In the genomic region with DNA sequence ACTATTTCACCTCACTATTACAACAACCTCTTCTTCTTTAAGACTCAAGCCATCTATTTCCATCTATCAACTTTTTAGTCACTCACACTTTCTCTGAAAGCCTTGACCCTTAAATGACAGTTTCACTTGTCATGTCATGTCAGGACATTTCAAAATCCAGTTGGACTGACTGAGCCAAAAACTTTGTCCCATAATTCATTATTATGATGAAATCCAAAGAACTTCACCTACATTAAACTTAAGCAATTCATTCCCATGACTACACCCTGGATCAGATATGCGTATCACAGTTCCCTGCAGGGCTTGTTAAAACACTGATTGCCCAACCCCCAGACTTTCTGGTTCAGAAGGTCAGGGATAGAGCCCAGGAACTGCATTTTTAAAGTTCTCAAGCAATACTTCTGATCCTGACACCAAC, we compare ENCODE assay signal across 13 cellular contexts. TPM values are rescaled to one million over a fixed set of nuclear protein-coding genes. Genes with fewer than 3 reads are reported as not detected.
DNase-seq lines count a peak whose midpoint lies in the region; ATAC-seq and TF ChIP-seq lines count a peak whose summit lies in the region.
"Had no signal": no experiment of that assay in that cellular context is flagged by ENCODE, and none has a peak within 500 bp of the region (broad histone marks: within the 10 kb centered on the region; RNA-seq: fewer than 3 reads in every experiment).

No MANE protein-coding gene starts in this region.

- H3K4me3 Mint-ChIP-seq in chondrocyte (ENCODE audit: unreplicated experiment), result no peak overlapping the region
- no peak overlapping the region for H3K4me3 Mint-ChIP-seq in neural progenitor cell
- H3K4me3 Mint-ChIP-seq: natural killer cell treated with Interleukin-12 subunit alpha and Interleukin-12 subunit beta and Interleukin-15 and Interleukin-18, amount 100 ng/mL, for 72 hours; T-cell had no signal

- H3K27ac Mint-ChIP-seq in chondrocyte (ENCODE audit: unreplicated experiment) (peak overlapping the region; percentile 46), neural progenitor cell (no peak overlapping the region)
- H3K27ac Mint-ChIP-seq: T-cell had no signal

- ATAC-seq in GM18858 (IDR thresholded peaks at IDR 0.05; ENCODE audit: unreplicated experiment) (peak; percentile 61), HG03095 (IDR thresholded peaks at IDR 0.05; ENCODE audit: unreplicated experiment) (peak; percentile 53)
- no peak for ATAC-seq in stimulated activated naive CD8-positive, alpha-beta T cell treated with anti-CD3 and anti-CD28 coated beads, Interleukin-15, Interleukin-2, amounts not matched to agents 100 U/mL and 50 U/mL, for 24 hours
- ATAC-seq: natural killer cell treated with Interleukin-12 subunit alpha and Interleukin-12 subunit beta and Interleukin-15 and Interleukin-18, amount 100 ng/mL, for 72 hours; T-cell had no signal

- H3F3A ChIP-seq in neural progenitor cell (ENCODE audit: low read depth), result no peaks in the 10 kb centered on the region

- H4K20me1 ChIP-seq in neural progenitor cell (ENCODE audit: low read depth), result no peaks in the 10 kb centered on the region

- H3K27me3 ChIP-seq in neural progenitor cell, result no peaks in the 10 kb centered on the region
- H3K27me3 ChIP-seq: cardiac muscle cell had no signal

- H3K9me3 Mint-ChIP-seq in chondrocyte (ENCODE audit: low read depth) (peaks cover 13% of the 10 kb centered on the region), neural progenitor cell (peaks cover 13% of the 10 kb centered on the region)

- TF ChIP-seq CTCF in chondrocyte (IDR thresholded peaks at IDR 0.05) (no peak), neural progenitor cell (IDR thresholded peaks at IDR 0.05) (no peak)

- no peaks in the 10 kb centered on the region for H3K27me3 Mint-ChIP-seq in chondrocyte (ENCODE audit: low read depth)
- no peaks in the 10 kb centered on the region for H3K27me3 Mint-ChIP-seq in neural progenitor cell (ENCODE audit: insufficient read depth, low read depth)
- H3K27me3 Mint-ChIP-seq: natural killer cell treated with Interleukin-12 subunit alpha and Interleukin-12 subunit beta and Interleukin-15 and Interleukin-18, amount 100 ng/mL, for 72 hours; T-cell had no signal

- H3K4me1 ChIP-seq in neural progenitor cell, result no peaks in the 10 kb centered on the region

- no peak overlapping the region for H3K4me3 ChIP-seq in neural progenitor cell
- H3K4me3 ChIP-seq: cardiac muscle cell had no signal

- no peak overlapping the region for H3K9ac ChIP-seq in neural progenitor cell

- H3K4me1 Mint-ChIP-seq in chondrocyte (ENCODE audit: low read depth) (peaks cover 20% of the 10 kb centered on the region), neural progenitor cell (peaks cover 3% of the 10 kb centered on the region)

- peaks cover 9% of the 10 kb centered on the region for H3K36me3 ChIP-seq in neural progenitor cell
- H3K36me3 ChIP-seq: cardiac muscle cell had no signal

- H3K27ac ChIP-seq in neural progenitor cell, result no peak overlapping the region
- H3K27ac ChIP-seq: cardiac muscle cell had no signal

- H3K36me3 Mint-ChIP-seq in chondrocyte (ENCODE audit: low read depth) (peaks cover 12% of the 10 kb centered on the region), neural progenitor cell (peaks cover 33% of the 10 kb centered on the region)

- DNase-seq in chondrocyte (ENCODE audit: low spot score), result no peak
- peak; percentile 23 for DNase-seq in non-pigmented ciliary epithelial cell (ENCODE audit: low read depth)
- DNase-seq in neural progenitor cell (ENCODE audit: low spot score), result no peak
- DNase-seq in stimulated activated naive CD8-positive, alpha-beta T cell treated with anti-CD3 and anti-CD28 coated beads, Interleukin-15, Interleukin-2, amounts not matched to agents 100 U/mL and 50 U/mL, for 24 hours, result no peak
- DNase-seq in H4 (ENCODE audit: low spot score), result no peak
- DNase-seq in hypothalamus (lab: John Stamatoyannopoulos, UW), result no peak
- DNase-seq: hippocampal formation, NCI-H510A, T-cell had no signal

- peaks cover 30% of the 10 kb centered on the region for H3K79me2 ChIP-seq in neural progenitor cell (ENCODE audit: low read depth)

- H2AFZ ChIP-seq in neural progenitor cell (replicated peaks), result no peak overlapping the region

- H3K4me2 ChIP-seq in neural progenitor cell, result no peak overlapping the region

- no peaks in the 10 kb centered on the region for H3K9me3 ChIP-seq in neural progenitor cell (ENCODE audit: low read depth)

RNA-seq across cellular contexts. Expression of a gene that starts 26.5 kb away (rescaled TPM):
- total RNA-seq in chondrocyte (16.8 to 22.0 TPM (median 18.1 TPM) in 3 replicates), neural progenitor cell (ENCODE audit: low replicate concordance) (42.0 and 45.2 TPM in 2 replicates)
- 17.9 and 21.5 TPM in 2 replicates for total RNA-seq in H4 (2014; rRNA removed; shearing (Covaris generic))
